Comparison of ENCODE assay signal across 17 cellular contexts in the genomic region with DNA sequence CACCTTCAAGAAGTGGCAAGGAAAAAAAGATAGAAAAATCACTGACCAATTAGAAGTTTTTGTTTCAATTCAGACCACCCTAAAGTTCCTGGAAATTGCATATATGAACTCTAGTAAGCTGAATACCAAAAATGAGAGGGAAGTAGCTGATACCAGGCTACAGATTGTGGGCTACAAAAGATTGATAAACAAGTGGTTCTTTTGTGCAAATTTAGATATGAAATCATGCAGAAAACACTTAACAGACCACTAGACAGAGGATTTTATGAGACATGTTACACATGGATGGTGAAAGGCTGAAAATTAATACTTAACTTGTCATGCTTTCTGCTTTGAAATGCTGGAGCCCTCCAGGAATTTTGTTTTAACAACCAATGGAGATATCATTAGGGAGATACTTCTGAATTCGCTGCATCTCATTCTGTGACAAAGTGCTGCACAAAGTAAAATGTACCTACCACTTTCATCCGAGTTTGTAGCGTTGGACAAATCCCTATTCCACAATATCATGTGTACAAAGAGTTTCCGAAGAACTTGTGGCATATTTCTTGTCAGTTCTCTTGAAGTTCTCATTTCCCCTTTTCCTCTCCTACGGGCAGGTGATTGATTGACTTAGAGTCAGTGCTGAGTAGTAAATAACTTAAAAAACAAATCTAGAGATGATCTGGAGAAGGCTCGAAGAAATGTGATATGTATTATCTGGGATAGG.
DNase-seq lines count a peak whose midpoint lies in the region; ATAC-seq and TF ChIP-seq lines count a peak whose summit lies in the region.
"Had no signal": no experiment of that assay in that cellular context is flagged by ENCODE, and none has a peak within 500 bp of the region (broad histone marks: within the 10 kb centered on the region; RNA-seq: fewer than 3 reads in every experiment).

No MANE protein-coding gene starts in this region.

- H3K27ac Mint-ChIP-seq in chondrocyte (ENCODE audit: unreplicated experiment) = peak overlapping the region; percentile 71
- peak overlapping the region; percentile 37 for H3K27ac Mint-ChIP-seq in stimulated activated naive B cell treated with anti-CD40 and anti-IgM and Interleukin-4, amounts not matched to agents 10 μg/mL and 1 μg/mL and 100 μg/mL, for 72 hours
- H3K27ac Mint-ChIP-seq: activated CD8-positive, alpha-beta memory T cell treated with anti-CD3 and anti-CD28 coated beads, Interleukin-2, amount 10 ng/mL, durations not matched to agents 7 days and 5 days; stimulated activated naive CD8-positive, alpha-beta T cell treated with anti-CD3 and anti-CD28 coated beads, Interleukin-15, Interleukin-2, amounts not matched to agents 100 ng/mL and 50 ng/mL, for 24 hours had no signal

- H3K4me3 ChIP-seq in sigmoid colon = no peak overlapping the region
- H3K4me3 ChIP-seq: gastroesophageal sphincter had no signal

- H3K9me3 ChIP-seq in sigmoid colon = no peaks in the 10 kb centered on the region
- H3K9me3 ChIP-seq: gastroesophageal sphincter had no signal

- H3K4me1 ChIP-seq in sigmoid colon = peaks cover 0 to 26% (median 14%) of the 10 kb centered on the region in 4 donors

- H3K36me3 Mint-ChIP-seq in chondrocyte (ENCODE audit: low read depth) = peaks cover 53% of the 10 kb centered on the region
- peaks cover 5 to 6% of the 10 kb centered on the region in 2 donors for H3K36me3 Mint-ChIP-seq in stimulated activated naive B cell treated with anti-CD40 and anti-IgM and Interleukin-4, amounts not matched to agents 10 μg/mL and 1 μg/mL and 100 μg/mL, for 72 hours
- H3K36me3 Mint-ChIP-seq: activated CD8-positive, alpha-beta memory T cell treated with anti-CD3 and anti-CD28 coated beads, Interleukin-2, amount 10 ng/mL, durations not matched to agents 7 days and 5 days had no signal

- WGBS in sigmoid colon, 2 donors = 77 to 89% methylated on average over 6 of the region's 6 CpGs

- H3K36me3 ChIP-seq in sigmoid colon = no peaks in the 10 kb centered on the region
- H3K36me3 ChIP-seq: gastroesophageal sphincter had no signal

- intact Hi-C loops in sigmoid colon (cut with DNase I) = no loop called here

- TF ChIP-seq POLR2A in sigmoid colon (IDR thresholded peaks at IDR 0.05) = no peak

- no peak for TF ChIP-seq CTCF in chondrocyte (IDR thresholded peaks at IDR 0.05)
- TF ChIP-seq CTCF in sigmoid colon (IDR thresholded peaks at IDR 0.05) = no peak

- no peak overlapping the region for H3K4me3 Mint-ChIP-seq in chondrocyte (ENCODE audit: unreplicated experiment)
- peak overlapping the region in 1 of 2 donors; percentile 58 for H3K4me3 Mint-ChIP-seq in stimulated activated naive B cell treated with anti-CD40 and anti-IgM and Interleukin-4, amounts not matched to agents 10 μg/mL and 1 μg/mL and 100 μg/mL, for 72 hours
- H3K4me3 Mint-ChIP-seq: activated CD8-positive, alpha-beta memory T cell treated with anti-CD3 and anti-CD28 coated beads, Interleukin-2, amount 10 ng/mL, durations not matched to agents 7 days and 5 days; stimulated activated naive CD8-positive, alpha-beta T cell treated with anti-CD3 and anti-CD28 coated beads, Interleukin-15, Interleukin-2, amounts not matched to agents 100 ng/mL and 50 ng/mL, for 24 hours had no signal

- DNase-seq in chondrocyte (ENCODE audit: low spot score) = no peak
- DNase-seq in stimulated activated naive B cell treated with anti-CD40 and anti-IgM and Interleukin-4, amounts not matched to agents 10 μg/mL and 1 μg/mL and 100 μg/mL, for 72 hours = no peak
- no peak for DNase-seq in NCI-H524 treated with DMSO at 0.1 percent for 48 hours (lab: John Stamatoyannopoulos, UW)
- no peak for DNase-seq in DMS 273 (lab: John Stamatoyannopoulos, UW; ENCODE audit: unreplicated experiment)
- DNase-seq in sigmoid colon = no peak
- DNase-seq: activated CD8-positive, alpha-beta memory T cell treated with anti-CD3 and anti-CD28 coated beads, Interleukin-2, amount 10 ng/mL, durations not matched to agents 7 days and 5 days; activated effector memory CD4-positive, alpha-beta T cell treated with Interleukin-2 at 50 U/mL for 16 hours; caudate nucleus; H7; left colon; midbrain; NCI-H526 treated with DMSO at 0.1 percent for 48 hours; right cardiac atrium had no signal

- peaks cover 19% of the 10 kb centered on the region for H3K9me3 Mint-ChIP-seq in chondrocyte (ENCODE audit: low read depth)
- peaks cover 4 to 8% of the 10 kb centered on the region in 2 donors for H3K9me3 Mint-ChIP-seq in stimulated activated naive B cell treated with anti-CD40 and anti-IgM and Interleukin-4, amounts not matched to agents 10 μg/mL and 1 μg/mL and 100 μg/mL, for 72 hours

- peak; percentile 45 for ATAC-seq in GM18870 (IDR thresholded peaks at IDR 0.05; ENCODE audit: unreplicated experiment)
- peak; percentile 49 for ATAC-seq in HG03342 (IDR thresholded peaks at IDR 0.05; ENCODE audit: unreplicated experiment)
- peak; percentile 89 to 90 for ATAC-seq in stimulated activated naive B cell treated with anti-CD40 and anti-IgM and Interleukin-4, amounts not matched to agents 10 μg/mL and 1 μg/mL and 100 μg/mL, for 72 hours (replicated peaks)
- ATAC-seq: activated CD8-positive, alpha-beta memory T cell treated with anti-CD3 and anti-CD28 coated beads, Interleukin-2, amount 10 ng/mL, durations not matched to agents 7 days and 5 days; gastroesophageal sphincter; left colon; right cardiac atrium had no signal

- peaks cover 71% of the 10 kb centered on the region for H3K4me1 Mint-ChIP-seq in chondrocyte (ENCODE audit: low read depth)
- H3K4me1 Mint-ChIP-seq in stimulated activated naive B cell treated with anti-CD40 and anti-IgM and Interleukin-4, amounts not matched to agents 10 μg/mL and 1 μg/mL and 100 μg/mL, for 72 hours = peaks cover 12 to 40% of the 10 kb centered on the region in 2 donors
- H3K4me1 Mint-ChIP-seq: activated CD8-positive, alpha-beta memory T cell treated with anti-CD3 and anti-CD28 coated beads, Interleukin-2, amount 10 ng/mL, durations not matched to agents 7 days and 5 days had no signal

- H3K27ac ChIP-seq in sigmoid colon = no peak overlapping the region
- H3K27ac ChIP-seq: gastroesophageal sphincter had no signal

- H3K27me3 ChIP-seq in sigmoid colon = no peaks in the 10 kb centered on the region
- H3K27me3 ChIP-seq: gastroesophageal sphincter had no signal

- no peaks in the 10 kb centered on the region for H3K27me3 Mint-ChIP-seq in chondrocyte (ENCODE audit: low read depth)
- H3K27me3 Mint-ChIP-seq in stimulated activated naive B cell treated with anti-CD40 and anti-IgM and Interleukin-4, amounts not matched to agents 10 μg/mL and 1 μg/mL and 100 μg/mL, for 72 hours = peaks cover 0 to 13% of the 10 kb centered on the region in 2 donors

- no peak for TF ChIP-seq EP300 in sigmoid colon (IDR thresholded peaks at IDR 0.05)
